In genomic region chr2:136479696-136480095, GRCh38 we compare ENCODE assay signal across 32 cellular contexts.
"Had no signal": no experiment of that assay in that cellular context is flagged by ENCODE, and none has a peak within 500 bp of the region (broad histone marks: within the 10 kb centered on the region; RNA-seq: fewer than 3 reads in every experiment).

No MANE protein-coding gene starts in this region.

- H3K36me3 Mint-ChIP-seq: activated naive CD8-positive, alpha-beta T cell treated with anti-CD3 and anti-CD28 coated beads for 36 hours had no signal

- H3K4me1 Mint-ChIP-seq: activated B cell treated with CpG ODN at 0.5 μM for 24 hours; activated CD4-positive, alpha-beta T cell treated with anti-CD3 and anti-CD28 coated beads, Interleukin-2, amount 10 ng/mL, durations not matched to agents 24 days and 14 days; activated naive CD8-positive, alpha-beta T cell treated with anti-CD3 and anti-CD28 coated beads for 36 hours; activated T-helper 17 cell treated with anti-CD3 and anti-CD28 coated beads, Interleukin-2, amount 50 U/mL, for 72 hours; T-helper 17 cell had no signal

- H3K4me1 ChIP-seq: adrenal gland, body of pancreas, breast epithelium had no signal

- H3K27ac Mint-ChIP-seq: activated B cell treated with CpG ODN at 0.5 μM for 24 hours; activated CD4-positive, alpha-beta memory T cell treated with anti-CD3 and anti-CD28 coated beads for 36 hours; activated CD4-positive, alpha-beta T cell treated with anti-CD3 and anti-CD28 coated beads, Interleukin-2, amount 10 ng/mL, durations not matched to agents 24 days and 14 days; activated CD8-positive, alpha-beta T cell treated with anti-CD3 and anti-CD28 coated beads for 36 hours; activated naive CD4-positive, alpha-beta T cell treated with anti-CD3 and anti-CD28 coated beads for 36 hours; activated naive CD4-positive, alpha-beta T cell treated with anti-CD3 and anti-CD28 coated beads, Interleukin-2, amount 50 U/mL, for 72 hours; activated naive CD8-positive, alpha-beta T cell treated with anti-CD3 and anti-CD28 coated beads for 36 hours; activated T-cell treated with anti-CD3 and anti-CD28 coated beads, Interleukin-2, amount 50 U/mL, for 72 hours; activated T-helper 1 cell treated with anti-CD3 and anti-CD28 coated beads, Interleukin-12 subunit alpha, Interleukin-12 subunit beta, Interleukin-2, Interleukin-4 antibody, amounts not matched to agents 30 ng/mL and 10 ng/mL and 1 ng/mL, durations not matched to agents 14 hours and 24 hours and 36 hours; activated T-helper 17 cell treated with anti-CD3 and anti-CD28 coated beads, Interleukin-2, amount 50 U/mL, for 72 hours; T-helper 17 cell had no signal

- H3K9me3 ChIP-seq: adrenal gland, body of pancreas had no signal

- H3K4me3 ChIP-seq: adrenal gland, body of pancreas, breast epithelium had no signal

- H3K36me3 ChIP-seq: adrenal gland, brain microvascular endothelial cell, breast epithelium had no signal

- H3K27me3 Mint-ChIP-seq: activated B cell treated with CpG ODN at 0.5 μM for 24 hours; activated CD4-positive, alpha-beta memory T cell treated with anti-CD3 and anti-CD28 coated beads for 36 hours; activated CD4-positive, alpha-beta T cell treated with anti-CD3 and anti-CD28 coated beads, Interleukin-2, amount 10 ng/mL, durations not matched to agents 24 days and 14 days; T-helper 17 cell had no signal

- H3K27me3 ChIP-seq: adrenal gland, body of pancreas, brain microvascular endothelial cell had no signal

- DNase-seq: activated B cell treated with CpG ODN at 0.5 μM for 24 hours; activated CD4-positive, alpha-beta memory T cell treated with anti-CD3 and anti-CD28 coated beads for 36 hours; activated CD4-positive, alpha-beta T cell treated with anti-CD3 and anti-CD28 coated beads for 4 hours; activated CD4-positive, alpha-beta T cell treated with anti-CD3 and anti-CD28 coated beads, Interleukin-2, amount 10 ng/mL, durations not matched to agents 24 days and 14 days; activated CD4-positive, alpha-beta T cell treated with anti-CD3 and anti-CD28 coated beads, Interleukin-2, amount 50 U/mL, for 1 hour; activated CD4-positive, alpha-beta T cell treated with anti-CD3 and anti-CD28 coated beads, Interleukin-2, amount 50 U/mL, for 4 hours; activated CD4-positive, CD25-positive, alpha-beta regulatory T cell treated with anti-CD3 and anti-CD28 coated beads, Interleukin-2, amount 50 U/mL, for 72 hours; activated CD8-positive, alpha-beta memory T cell treated with anti-CD3 and anti-CD28 coated beads, Interleukin-2, amount 50 U/mL, for 4 hours; activated CD8-positive, alpha-beta T cell treated with anti-CD3 and anti-CD28 coated beads for 36 hours; activated effector memory CD4-positive, alpha-beta T cell treated with anti-CD3 and anti-CD28 coated beads, Interleukin-2, amount 50 U/mL, for 16 hours; activated gamma-delta T cell treated with Interleukin-2 at 50 U/mL for 16 hours; activated naive CD4-positive, alpha-beta T cell; activated naive CD4-positive, alpha-beta T cell treated with anti-CD3 and anti-CD28 coated beads for 36 hours; activated naive CD4-positive, alpha-beta T cell treated with anti-CD3 and anti-CD28 coated beads, Interleukin-2, amount 50 U/mL, for 16 hours; activated naive CD8-positive, alpha-beta T cell treated with anti-CD3 and anti-CD28 coated beads for 36 hours; activated T-cell treated with anti-CD3 and anti-CD28 coated beads for 4 hours; activated T-cell treated with anti-CD3 and anti-CD28 coated beads, Interleukin-2, amount 50 U/mL, for 1 hour; activated T-cell treated with anti-CD3 and anti-CD28 coated beads, Interleukin-2, amount 50 U/mL, for 4 hours; activated T-cell treated with anti-CD3 and anti-CD28 coated beads, Interleukin-2, amount 50 U/mL, for 72 hours; adrenal gland; amniotic stem cell; aorta; body of pancreas; brain microvascular endothelial cell; central memory CD4-positive, alpha-beta T cell; T-helper 17 cell; T1000 had no signal

- H3K27ac ChIP-seq: adrenal gland, body of pancreas, brain microvascular endothelial cell, breast epithelium, VCaP had no signal

- H3K4me3 Mint-ChIP-seq: activated B cell treated with CpG ODN at 0.5 μM for 24 hours; activated CD4-positive, alpha-beta memory T cell treated with anti-CD3 and anti-CD28 coated beads for 36 hours; activated CD4-positive, alpha-beta T cell treated with anti-CD3 and anti-CD28 coated beads, Interleukin-2, amount 10 ng/mL, durations not matched to agents 24 days and 14 days; activated CD8-positive, alpha-beta T cell treated with anti-CD3 and anti-CD28 coated beads for 36 hours; activated naive CD4-positive, alpha-beta T cell treated with anti-CD3 and anti-CD28 coated beads for 36 hours; activated naive CD8-positive, alpha-beta T cell treated with anti-CD3 and anti-CD28 coated beads for 36 hours; activated T-cell treated with anti-CD3 and anti-CD28 coated beads, Interleukin-2, amount 50 U/mL, for 4 hours; activated T-cell treated with anti-CD3 and anti-CD28 coated beads, Interleukin-2, amount 50 U/mL, for 72 hours; activated T-helper 1 cell treated with anti-CD3 and anti-CD28 coated beads, Interleukin-12 subunit alpha, Interleukin-12 subunit beta, Interleukin-2, Interleukin-4 antibody, amounts not matched to agents 30 ng/mL and 10 ng/mL and 1 ng/mL, durations not matched to agents 14 hours and 24 hours and 36 hours; activated T-helper 17 cell treated with anti-CD3 and anti-CD28 coated beads, Interleukin-2, amount 50 U/mL, for 72 hours; T-helper 17 cell had no signal
